ENCODE assay signal across 8 cellular contexts in the genomic region with DNA sequence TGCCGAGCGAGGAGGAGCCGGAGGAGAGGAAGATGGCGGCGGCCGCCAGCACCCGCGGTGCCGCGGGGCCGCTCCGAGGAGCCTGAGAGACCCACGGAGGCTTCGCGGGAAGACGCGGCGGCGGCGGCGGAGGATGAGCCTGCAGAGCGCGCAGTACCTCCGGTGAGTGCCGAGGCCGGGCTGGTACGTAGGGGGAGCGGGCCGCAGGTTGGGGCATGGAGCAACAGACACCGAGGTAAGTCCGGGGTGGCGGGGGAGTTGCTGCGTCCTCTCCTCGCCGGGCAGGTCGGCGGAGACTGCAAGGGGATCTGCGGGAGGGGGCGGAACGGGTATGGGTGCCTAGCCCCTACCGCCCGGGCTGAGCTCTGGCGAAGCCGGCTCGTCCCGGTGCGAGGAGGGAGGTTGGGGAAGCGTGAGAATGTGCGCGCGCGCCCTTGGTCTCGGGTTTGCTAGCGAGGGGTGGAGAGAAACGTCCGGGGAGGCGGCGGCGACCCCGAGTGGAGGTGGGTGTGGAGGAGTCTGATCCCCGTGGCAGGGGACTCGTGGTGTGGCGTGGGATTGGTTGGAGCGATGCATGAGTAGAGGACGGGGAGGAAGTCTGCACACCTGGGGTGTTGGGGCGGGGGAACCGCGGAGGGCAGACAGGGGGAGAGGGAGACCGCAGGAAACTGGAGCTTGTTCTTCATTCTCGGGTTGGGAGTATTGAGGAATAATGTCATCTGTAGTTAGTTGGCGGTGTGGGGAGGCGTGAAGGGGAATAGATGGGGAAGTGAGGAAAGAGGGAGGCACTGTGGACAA. TPM values are rescaled to one million over a fixed set of nuclear protein-coding genes. Genes with fewer than 3 reads are reported as not detected.
DNase-seq lines count a peak whose midpoint lies in the region; ATAC-seq and TF ChIP-seq lines count a peak whose summit lies in the region.

A gene with protein sequence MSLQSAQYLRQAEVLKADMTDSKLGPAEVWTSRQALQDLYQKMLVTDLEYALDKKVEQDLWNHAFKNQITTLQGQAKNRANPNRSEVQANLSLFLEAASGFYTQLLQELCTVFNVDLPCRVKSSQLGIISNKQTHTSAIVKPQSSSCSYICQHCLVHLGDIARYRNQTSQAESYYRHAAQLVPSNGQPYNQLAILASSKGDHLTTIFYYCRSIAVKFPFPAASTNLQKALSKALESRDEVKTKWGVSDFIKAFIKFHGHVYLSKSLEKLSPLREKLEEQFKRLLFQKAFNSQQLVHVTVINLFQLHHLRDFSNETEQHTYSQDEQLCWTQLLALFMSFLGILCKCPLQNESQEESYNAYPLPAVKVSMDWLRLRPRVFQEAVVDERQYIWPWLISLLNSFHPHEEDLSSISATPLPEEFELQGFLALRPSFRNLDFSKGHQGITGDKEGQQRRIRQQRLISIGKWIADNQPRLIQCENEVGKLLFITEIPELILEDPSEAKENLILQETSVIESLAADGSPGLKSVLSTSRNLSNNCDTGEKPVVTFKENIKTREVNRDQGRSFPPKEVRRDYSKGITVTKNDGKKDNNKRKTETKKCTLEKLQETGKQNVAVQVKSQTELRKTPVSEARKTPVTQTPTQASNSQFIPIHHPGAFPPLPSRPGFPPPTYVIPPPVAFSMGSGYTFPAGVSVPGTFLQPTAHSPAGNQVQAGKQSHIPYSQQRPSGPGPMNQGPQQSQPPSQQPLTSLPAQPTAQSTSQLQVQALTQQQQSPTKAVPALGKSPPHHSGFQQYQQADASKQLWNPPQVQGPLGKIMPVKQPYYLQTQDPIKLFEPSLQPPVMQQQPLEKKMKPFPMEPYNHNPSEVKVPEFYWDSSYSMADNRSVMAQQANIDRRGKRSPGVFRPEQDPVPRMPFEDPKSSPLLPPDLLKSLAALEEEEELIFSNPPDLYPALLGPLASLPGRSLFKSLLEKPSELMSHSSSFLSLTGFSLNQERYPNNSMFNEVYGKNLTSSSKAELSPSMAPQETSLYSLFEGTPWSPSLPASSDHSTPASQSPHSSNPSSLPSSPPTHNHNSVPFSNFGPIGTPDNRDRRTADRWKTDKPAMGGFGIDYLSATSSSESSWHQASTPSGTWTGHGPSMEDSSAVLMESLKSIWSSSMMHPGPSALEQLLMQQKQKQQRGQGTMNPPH (plus strand): TSS at position 12 of the 798 bp plus-strand sequence. CDS start 122 bp downstream, at position 134.

- peak within 1 kb of the TSS; percentile 97 for H3K4me3 Mint-ChIP-seq in neural crest cell

- H3K4me3 ChIP-seq in fibroblast of mammary gland (ENCODE audit: control insufficient read depth, low read depth, low read length): peak within 1 kb of the TSS; percentile 82

- TF ChIP-seq CTCF in fibroblast of mammary gland (conservative IDR thresholded peaks at IDR 0.05; ENCODE audit: control insufficient read depth, insufficient read depth, low read depth, low read length) (no peak), neural crest cell (conservative IDR thresholded peaks at IDR 0.05) (no peak), subcutaneous adipose tissue (IDR thresholded peaks at IDR 0.05; ENCODE audit: low read depth) (no peak)

- peak within 1 kb of the TSS; percentile 100 for H3K27ac Mint-ChIP-seq in neural crest cell (ENCODE audit: unreplicated experiment)

- no peaks in the 10 kb centered on the region for H3K36me3 Mint-ChIP-seq in neural crest cell (ENCODE audit: low read depth)

- H3K27me3 Mint-ChIP-seq in neural crest cell (ENCODE audit: low read depth): peaks cover 9% of the 10 kb centered on the region

- peaks cover 34% of the 10 kb centered on the region for H3K4me1 Mint-ChIP-seq in neural crest cell

- peak; percentile 20 for ATAC-seq in HG02759 (IDR thresholded peaks at IDR 0.05; ENCODE audit: unreplicated experiment)

- H3K9me3 Mint-ChIP-seq in neural crest cell: no peaks in the 10 kb centered on the region

- DNase-seq in NCI-H1092 (lab: John Stamatoyannopoulos, UW) (peak; percentile 21), NCI-H1092 treated with DMSO at 0.1 percent for 48 hours (lab: John Stamatoyannopoulos, UW) (no peak), NCI-H510A (lab: John Stamatoyannopoulos, UW) (peak; percentile 15), activated T-helper 1 cell treated with Interleukin-2 at 50 U/mL for 16 hours (ENCODE audit: low read depth) (peak; percentile 33), fibroblast of mammary gland (ENCODE audit: low read depth) (peak; percentile 7), neural crest cell (ENCODE audit: low read depth, low spot score) (peak; percentile 37)

RNA-seq across cellular contexts. Expression of the gene that starts here (rescaled TPM):
- 72.4 and 80.3 TPM in 2 replicates for total RNA-seq in neural crest cell
- total RNA-seq in subcutaneous adipose tissue: 10 to 100 TPM; 33.7 to 42.8 (median 36.5) TPM
